Comparison of ENCODE assay signal across 21 cellular contexts in the genomic region with DNA sequence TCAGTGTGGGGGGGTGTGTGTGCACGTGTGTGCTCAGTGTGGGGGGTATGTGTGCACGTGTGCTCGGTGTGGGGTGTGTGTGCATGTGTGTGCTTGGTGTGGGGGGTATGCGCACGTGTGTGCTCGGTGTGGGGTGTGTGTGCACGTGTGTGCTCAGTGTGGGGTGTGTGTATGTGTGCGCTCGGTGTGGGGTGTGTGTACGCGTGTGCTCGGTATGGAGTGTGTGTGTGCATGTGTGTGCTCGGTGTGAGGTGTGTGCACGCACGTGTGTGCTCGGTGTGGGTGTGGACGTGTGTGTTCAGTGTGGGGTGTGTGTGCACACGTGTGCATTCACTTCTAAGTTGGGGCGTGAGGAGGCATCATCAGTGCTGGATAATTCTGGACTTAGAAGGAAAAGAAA.
A peak's percentile ranks its signal among the peaks of the same experiment; 100 is the strongest.
DNase-seq lines count a peak whose midpoint lies in the region; FAIRE-seq and TF ChIP-seq lines count a peak whose summit lies in the region.
"Had no signal": no experiment of that assay in that cellular context is flagged by ENCODE, and none has a peak within 500 bp of the region (broad histone marks: within the 10 kb centered on the region; RNA-seq: fewer than 3 reads in every experiment).

No MANE protein-coding gene starts in this region.

- H3K9me3 Mint-ChIP-seq in neural progenitor cell = no peaks in the 10 kb centered on the region
- H3K9me3 Mint-ChIP-seq: CD8-positive, alpha-beta T cell had no signal

- peak overlapping the region; percentile 53 for H3K4me3 Mint-ChIP-seq in neural progenitor cell
- H3K4me3 Mint-ChIP-seq: B cell; CD4-positive, CD25-positive, alpha-beta regulatory T cell; CD8-positive, alpha-beta T cell had no signal

- H3K4me1 ChIP-seq in neural progenitor cell (no peaks in the 10 kb centered on the region), MM.1S (ENCODE audit: low read length) (no peaks in the 10 kb centered on the region)

- H4K20me1 ChIP-seq in neural progenitor cell (ENCODE audit: low read depth) (no peaks in the 10 kb centered on the region), MM.1S (ENCODE audit: insufficient read depth, low read length) (no peaks in the 10 kb centered on the region)
- H4K20me1 ChIP-seq: BLaER1 had no signal

- H3K27ac ChIP-seq in neural progenitor cell (no peak overlapping the region), MM.1S (ENCODE audit: low read length) (no peak overlapping the region)
- H3K27ac ChIP-seq: BLaER1, C4-2B had no signal

- H3K9me3 ChIP-seq in neural progenitor cell (ENCODE audit: low read depth) (no peaks in the 10 kb centered on the region), MM.1S (replicated peaks; ENCODE audit: insufficient read depth, low read length) (no peaks in the 10 kb centered on the region)
- H3K9me3 ChIP-seq: BLaER1 had no signal

- H3K79me2 ChIP-seq in neural progenitor cell (ENCODE audit: low read depth) (no peaks in the 10 kb centered on the region), MM.1S (ENCODE audit: low read length) (no peaks in the 10 kb centered on the region)

- FAIRE-seq in HTR-8/SVneo (lab: Jason Lieb, UNC) (peak; percentile 38), bronchial epithelial cell (lab: Jason Lieb, UNC) (peak; percentile 70)
- FAIRE-seq: D721Med, GM12878, GM18507 had no signal

- no peaks in the 10 kb centered on the region for H3K36me3 Mint-ChIP-seq in neural progenitor cell
- H3K36me3 Mint-ChIP-seq: CD4-positive, CD25-positive, alpha-beta regulatory T cell; CD8-positive, alpha-beta T cell had no signal

- H3K27ac Mint-ChIP-seq in neural progenitor cell = peak overlapping the region; percentile 82
- H3K27ac Mint-ChIP-seq: B cell; CD8-positive, alpha-beta T cell had no signal

- H3K9ac ChIP-seq in neural progenitor cell = no peak overlapping the region
- no peak overlapping the region for H3K9ac ChIP-seq in MM.1S (ENCODE audit: low read length)
- H3K9ac ChIP-seq: BLaER1 had no signal

- H3K4me3 ChIP-seq in bronchial epithelial cell (ENCODE audit: low read depth, low read length) (no peak overlapping the region), neural progenitor cell (no peak overlapping the region), MM.1S (ENCODE audit: low read length) (no peak overlapping the region)
- H3K4me3 ChIP-seq: BLaER1, GM12878 had no signal

- no peaks in the 10 kb centered on the region for H3K9me2 ChIP-seq in MM.1S (replicated peaks; ENCODE audit: insufficient read depth, low read length)

- peaks cover 13% of the 10 kb centered on the region for H3K4me1 Mint-ChIP-seq in neural progenitor cell
- H3K4me1 Mint-ChIP-seq: B cell; CD4-positive, CD25-positive, alpha-beta regulatory T cell had no signal

- no peaks in the 10 kb centered on the region for H3K27me3 ChIP-seq in bronchial epithelial cell (ENCODE audit: control insufficient read depth, insufficient read depth, low read length)
- no peaks in the 10 kb centered on the region for H3K27me3 ChIP-seq in neural progenitor cell
- H3K27me3 ChIP-seq in MM.1S (replicated peaks; ENCODE audit: insufficient read depth, low read length) = peaks cover 90% of the 10 kb centered on the region

- H3K27me3 Mint-ChIP-seq in neural progenitor cell (ENCODE audit: insufficient read depth, low read depth) = peaks cover 14% of the 10 kb centered on the region
- H3K27me3 Mint-ChIP-seq: B cell; CD4-positive, CD25-positive, alpha-beta regulatory T cell had no signal

- TF ChIP-seq CTCF in bronchial epithelial cell (IDR thresholded peaks at IDR 0.05; ENCODE audit: insufficient read depth, low read length, severe bottlenecking) (no peak), neural progenitor cell (IDR thresholded peaks at IDR 0.05) (no peak), MM.1S (IDR thresholded peaks at IDR 0.05; ENCODE audit: low read length) (no peak)

- H2AFZ ChIP-seq in neural progenitor cell (replicated peaks) (no peak overlapping the region), MM.1S (ENCODE audit: low read length) (no peak overlapping the region)

- no peak for DNase-seq in HTR-8/SVneo (ENCODE audit: insufficient read length, low spot score)
- DNase-seq in bronchial epithelial cell (ENCODE audit: low read depth) = no peak
- DNase-seq in neural progenitor cell (ENCODE audit: low spot score) = no peak
- DNase-seq in MM.1S = no peak
- no peak for DNase-seq in NCI-H446 (lab: John Stamatoyannopoulos, UW)
- no peak for DNase-seq in Ammon's horn (ENCODE audit: low spot score)
- DNase-seq: CD4-positive, CD25-positive, alpha-beta regulatory T cell; CD8-positive, alpha-beta T cell; DMS 273 treated with DMSO at 0.1 percent for 48 hours; DMS79; EL; GDM1; GOT3; H7; HCEC 1CT had no signal

- H3F3A ChIP-seq in neural progenitor cell (ENCODE audit: low read depth) = no peaks in the 10 kb centered on the region
- H3F3A ChIP-seq in MM.1S (ENCODE audit: insufficient read depth, low read length) = no peaks in the 10 kb centered on the region

- H3K36me3 ChIP-seq in bronchial epithelial cell (ENCODE audit: control insufficient read depth, insufficient read depth, low read length) = no peaks in the 10 kb centered on the region
- H3K36me3 ChIP-seq in neural progenitor cell = no peaks in the 10 kb centered on the region
- no peaks in the 10 kb centered on the region for H3K36me3 ChIP-seq in MM.1S (replicated peaks; ENCODE audit: insufficient read depth, low read length)
- H3K36me3 ChIP-seq: BLaER1 had no signal

- H3K4me2 ChIP-seq in neural progenitor cell = no peak overlapping the region
- no peak overlapping the region for H3K4me2 ChIP-seq in MM.1S (ENCODE audit: low read depth, low read length)
- H3K4me2 ChIP-seq: BLaER1 had no signal
